ENCODE assay signal across 8 cellular contexts in genomic region chr19:3062165-3063105, GRCh38. TPM values are rescaled to one million over a fixed set of nuclear protein-coding genes. Genes with fewer than 3 reads are reported as not detected.
DNase-seq lines count a peak whose midpoint lies in the region; ATAC-seq and TF ChIP-seq lines count a peak whose summit lies in the region.

TLE5 (minus strand) TSS chr19:3062495; CDS start chr19:3062200, 295 bp downstream.

- TF ChIP-seq CTCF in heart left ventricle (IDR thresholded peaks at IDR 0.05) (peak in 1 of 12 donors; percentile 17), prostate gland (IDR thresholded peaks at IDR 0.05) (no peak), vagina (IDR thresholded peaks at IDR 0.05) (no peak)

- peaks cover 16% of the 10 kb centered on the region for H3K36me3 Mint-ChIP-seq in activated naive CD8-positive, alpha-beta T cell treated with anti-CD3 and anti-CD28 coated beads, Interleukin-2, amount 10 ng/mL, durations not matched to agents 7 days and 5 days

- intact Hi-C loops in heart left ventricle (cut with DNase I) (loop anchor here in 2 of 10 donors (2.0 to 5.0 kb wide), 2 partner anchors 28 to 105 kb away; no protein-coding TSS in a partner anchor), prostate gland (cut with DNase I) (loop anchor here (5.0 kb wide), 1 partner anchor 85 kb away; the partner anchor contains the start of gene TLE6), vagina (cut with DNase I) (no loop called here)

- H3K4me1 Mint-ChIP-seq in activated naive CD8-positive, alpha-beta T cell treated with anti-CD3 and anti-CD28 coated beads, Interleukin-2, amount 10 ng/mL, durations not matched to agents 7 days and 5 days = peaks cover 27% of the 10 kb centered on the region

- WGBS in heart left ventricle, 4 donors = 1 to 3% (median 2%) methylated on average over 10 to 109 of the region's 111 CpGs
- WGBS in prostate gland = 2% methylated on average over 37 of the region's 111 CpGs

- H3K4me3 ChIP-seq in SK-N-MC (peak within 1 kb of the TSS; percentile 87), heart left ventricle (peak within 1 kb of the TSS; percentile 77 to 98 (median 90)), prostate gland (peak within 1 kb of the TSS; percentile 90 to 95), vagina (peak within 1 kb of the TSS; percentile 68 to 71)

- H3K4me1 ChIP-seq in heart left ventricle (peaks cover 0 to 50% (median 42%) of the 10 kb centered on the region in 12 donors), prostate gland (replicated peaks) (peaks cover 12% of the 10 kb centered on the region), vagina (peaks cover 45% of the 10 kb centered on the region)

- no peaks in the 10 kb centered on the region for H3K27me3 Mint-ChIP-seq in activated naive CD8-positive, alpha-beta T cell treated with anti-CD3 and anti-CD28 coated beads, Interleukin-2, amount 10 ng/mL, durations not matched to agents 7 days and 5 days

- peak within 1 kb of the TSS; percentile 90 for H3K4me3 Mint-ChIP-seq in activated naive CD8-positive, alpha-beta T cell treated with anti-CD3 and anti-CD28 coated beads, Interleukin-2, amount 10 ng/mL, durations not matched to agents 7 days and 5 days

- POLR2A ChIA-PET in activated naive CD8-positive, alpha-beta T cell treated with anti-CD3 and anti-CD28 coated beads, Interleukin-2, amount 10 ng/mL, durations not matched to agents 7 days and 5 days (lab: Charles Lee) = interaction anchor here (0.6 to 3.4 kb wide), 8 partner anchors 9 to 116 kb away, joined by 3 to 49 read pairs (median 4); partner anchors contain the start of gene S1PR4

- no peaks in the 10 kb centered on the region for H3K9me3 Mint-ChIP-seq in activated naive CD8-positive, alpha-beta T cell treated with anti-CD3 and anti-CD28 coated beads, Interleukin-2, amount 10 ng/mL, durations not matched to agents 7 days and 5 days

- H3K9me3 ChIP-seq in SK-N-MC (ENCODE audit: low read depth, low read length) (no peaks in the 10 kb centered on the region), heart left ventricle (no peaks in the 10 kb centered on the region), prostate gland (no peaks in the 10 kb centered on the region), vagina (no peaks in the 10 kb centered on the region)

- peak within 1 kb of the TSS; percentile 85 for H3K9ac ChIP-seq in SK-N-MC (ENCODE audit: insufficient read length)

- H3K27ac ChIP-seq in SK-N-MC (peak within 1 kb of the TSS; percentile 90), heart left ventricle (peak within 1 kb of the TSS; percentile 97 to 100 (median 99)), prostate gland (peak within 1 kb of the TSS; percentile 97 to 99), vagina (peak within 1 kb of the TSS; percentile 92)

- peak; percentile 30 for ATAC-seq in activated naive CD8-positive, alpha-beta T cell treated with anti-CD3 and anti-CD28 coated beads, Interleukin-2, amount 10 ng/mL, durations not matched to agents 7 days and 5 days (ENCODE audit: low read depth)
- ATAC-seq in heart left ventricle (peak; percentile 19 to 78 (median 60)), HG02571 (IDR thresholded peaks at IDR 0.05; ENCODE audit: unreplicated experiment) (no peak)

- H3K27me3 ChIP-seq in heart left ventricle (no peaks in the 10 kb centered on the region), prostate gland (replicated peaks; ENCODE audit: insufficient read depth) (no peaks in the 10 kb centered on the region), vagina (no peaks in the 10 kb centered on the region)

- H3K36me3 ChIP-seq in SK-N-MC (ENCODE audit: insufficient read depth, low read length) = peaks cover 31% of the 10 kb centered on the region
- peaks cover 0 to 32% (median 25%) of the 10 kb centered on the region in 9 donors for H3K36me3 ChIP-seq in heart left ventricle
- peaks cover 0 to 4% of the 10 kb centered on the region in 2 donors for H3K36me3 ChIP-seq in prostate gland
- peaks cover 0 to 19% of the 10 kb centered on the region in 2 donors for H3K36me3 ChIP-seq in vagina

- H3K27ac Mint-ChIP-seq in activated naive CD8-positive, alpha-beta T cell treated with anti-CD3 and anti-CD28 coated beads, Interleukin-2, amount 10 ng/mL, durations not matched to agents 7 days and 5 days = peak within 1 kb of the TSS; percentile 93

- no peak for TF ChIP-seq POLR2A in heart left ventricle (IDR thresholded peaks at IDR 0.05)
- TF ChIP-seq POLR2A in prostate gland (IDR thresholded peaks at IDR 0.05) = no peak
- peak in 1 of 2 donors; percentile 37 for TF ChIP-seq POLR2A in vagina (IDR thresholded peaks at IDR 0.05)

- peak; percentile 83 for DNase-seq in COLO668 (lab: John Stamatoyannopoulos, UW; ENCODE audit: unreplicated experiment)
- peak; percentile 48 for DNase-seq in HPDE6-E6E7 (ENCODE audit: extremely low spot score)
- no peak for DNase-seq in SK-N-MC (ENCODE audit: low read depth, low spot score)
- DNase-seq in activated naive CD8-positive, alpha-beta T cell treated with anti-CD3 and anti-CD28 coated beads, Interleukin-2, amount 10 ng/mL, durations not matched to agents 7 days and 5 days = peak; percentile 83
- peak; percentile 73 to 90 (median 79) for DNase-seq in heart left ventricle
- peak; percentile 59 for DNase-seq in prostate gland (ENCODE audit: low spot score)
- no peak for DNase-seq in vagina (ENCODE audit: extremely low spot score in 2 of 2)

RNA-seq across cellular contexts. Expression of gene TLE5, which starts in this region (rescaled TPM):
- total RNA-seq in activated naive CD8-positive, alpha-beta T cell treated with anti-CD3 and anti-CD28 coated beads, Interleukin-2, amount 10 ng/mL, durations not matched to agents 7 days and 5 days = 100 to 1,000 TPM; 697 to 718 TPM
- 1,000 to 10,000 TPM in 1 of 9 donors, 100 to 1,000 TPM in 8; 593 to 1,121 (median 711) TPM for total RNA-seq in heart left ventricle
- polyA plus RNA-seq in heart left ventricle = 1,000 to 10,000 TPM in 1 of 2 donors, 100 to 1,000 TPM in 1; 686 to 1,459 TPM
- 100 to 1,000 TPM; 546 to 767 TPM for total RNA-seq in prostate gland
- 451 TPM for total RNA-seq in vagina

Comparison
In these comparisons a context has a peak if more than half of its experiments do, and no peak if none do; other contexts are left out.
1. DNase-seq: peak in COLO668 (single experiment), HPDE6-E6E7 (single experiment), activated naive CD8-positive, alpha-beta T cell treated with anti-CD3 and anti-CD28 coated beads, Interleukin-2, amount 10 ng/mL, durations not matched to agents 7 days and 5 days (single experiment), heart left ventricle (5 of 5) and prostate gland (single experiment); none in SK-N-MC (single experiment) and vagina (0 of 2).
2. Peak in every context shown above with its lines, with median percentiles within 50 percentile points of each other: H3K27ac ChIP-seq and H3K4me3 ChIP-seq.